8 cellular contexts compared by ENCODE assay signal in the genomic region with DNA sequence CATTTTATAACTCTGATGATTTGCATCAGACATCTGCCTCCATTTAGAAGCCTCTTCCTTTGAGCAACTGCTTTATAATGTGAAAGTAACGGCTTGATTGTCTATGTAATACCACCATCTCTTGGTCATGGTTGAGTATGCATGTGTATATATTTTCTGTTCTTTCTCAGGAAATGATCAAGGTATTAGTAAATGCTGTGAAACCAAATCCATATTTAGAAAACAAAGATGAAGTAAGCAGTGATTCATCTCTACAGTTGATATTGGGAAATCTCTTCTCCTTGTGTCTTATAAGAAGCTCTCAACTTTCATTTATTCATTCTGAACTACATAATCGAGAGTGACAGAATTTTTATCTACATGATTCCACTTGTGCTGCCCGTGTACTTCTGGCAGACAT.
A peak's percentile ranks its signal among the peaks of the same experiment; 100 is the strongest.
DNase-seq lines count a peak whose midpoint lies in the region; ATAC-seq and TF ChIP-seq lines count a peak whose summit lies in the region.
"Had no signal": no experiment of that assay in that cellular context is flagged by ENCODE, and none has a peak within 500 bp of the region (broad histone marks: within the 10 kb centered on the region; RNA-seq: fewer than 3 reads in every experiment).

No MANE protein-coding gene starts in this region.

- TF ChIP-seq CTCF in choroid plexus epithelial cell (conservative IDR thresholded peaks at IDR 0.05; ENCODE audit: low read depth, low read length), result peak; percentile 57
- no peak for TF ChIP-seq CTCF in mucosa of descending colon (IDR thresholded peaks at IDR 0.05)

- no peaks in the 10 kb centered on the region for H3K36me3 Mint-ChIP-seq in stimulated activated memory B cell treated with anti-CD40 and anti-IgM and Interleukin-4, amounts not matched to agents 10 μg/mL and 1 μg/mL and 100 μg/mL, for 72 hours
- H3K36me3 Mint-ChIP-seq: activated naive CD8-positive, alpha-beta T cell had no signal

- H3K9me3 Mint-ChIP-seq in stimulated activated memory B cell treated with anti-CD40 and anti-IgM and Interleukin-4, amounts not matched to agents 10 μg/mL and 1 μg/mL and 100 μg/mL, for 72 hours, result no peaks in the 10 kb centered on the region

- no peaks in the 10 kb centered on the region for H3K4me1 Mint-ChIP-seq in stimulated activated memory B cell treated with anti-CD40 and anti-IgM and Interleukin-4, amounts not matched to agents 10 μg/mL and 1 μg/mL and 100 μg/mL, for 72 hours

- H3K27ac Mint-ChIP-seq in stimulated activated memory B cell treated with anti-CD40 and anti-IgM and Interleukin-4, amounts not matched to agents 10 μg/mL and 1 μg/mL and 100 μg/mL, for 72 hours, result no peak overlapping the region
- H3K27ac Mint-ChIP-seq: activated naive CD8-positive, alpha-beta T cell had no signal

- H3K4me1 ChIP-seq in mucosa of descending colon (ENCODE audit: low read depth), result no peaks in the 10 kb centered on the region

- ATAC-seq in GM18499 (IDR thresholded peaks at IDR 0.05; ENCODE audit: insufficient read depth, unreplicated experiment), result peak; percentile 86
- ATAC-seq in HG02588 (IDR thresholded peaks at IDR 0.05; ENCODE audit: unreplicated experiment), result peak; percentile 85
- ATAC-seq in mucosa of descending colon, result peak; percentile 28
- ATAC-seq in stimulated activated memory B cell treated with anti-CD40 and anti-IgM and Interleukin-4, amounts not matched to agents 10 μg/mL and 1 μg/mL and 100 μg/mL, for 72 hours, result no peak

- no peak overlapping the region for H3K4me3 ChIP-seq in choroid plexus epithelial cell (ENCODE audit: low read depth, low read length)
- H3K4me3 ChIP-seq in mucosa of descending colon, result no peak overlapping the region

- no peak overlapping the region for H3K4me3 Mint-ChIP-seq in stimulated activated memory B cell treated with anti-CD40 and anti-IgM and Interleukin-4, amounts not matched to agents 10 μg/mL and 1 μg/mL and 100 μg/mL, for 72 hours
- H3K4me3 Mint-ChIP-seq: activated naive CD8-positive, alpha-beta T cell had no signal

- no peaks in the 10 kb centered on the region for H3K9me3 ChIP-seq in mucosa of descending colon

- H3K27me3 Mint-ChIP-seq in stimulated activated memory B cell treated with anti-CD40 and anti-IgM and Interleukin-4, amounts not matched to agents 10 μg/mL and 1 μg/mL and 100 μg/mL, for 72 hours, result no peaks in the 10 kb centered on the region
- H3K27me3 Mint-ChIP-seq: activated naive CD8-positive, alpha-beta T cell had no signal

- H3K36me3 ChIP-seq in mucosa of descending colon (ENCODE audit: low read depth), result no peaks in the 10 kb centered on the region

- DNase-seq in NAMALWA (ENCODE audit: low spot score) (peak; percentile 70), choroid plexus epithelial cell (ENCODE audit: low read depth) (peak; percentile 93), mucosa of descending colon (no peak)
- no peak for DNase-seq in activated naive CD4-positive, alpha-beta T cell (lab: John Stamatoyannopoulos, UW)

- intact Hi-C loops in mucosa of descending colon (cut with DNase I, micrococcal nuclease), result no loop called here

Comparison
In these comparisons a context has a peak if more than half of its experiments do, and no peak if none do; other contexts are left out.
1. DNase-seq: peak in NAMALWA (single experiment) and choroid plexus epithelial cell (single experiment); none in mucosa of descending colon (0 of 3) and activated naive CD4-positive, alpha-beta T cell (0 of 4).